ENCODE assay signal across 1 cellular context in genomic region chr19:4068058-4068966, GRCh38.
A peak's percentile ranks its signal among the peaks of the same experiment; 100 is the strongest.
TF ChIP-seq lines count a peak whose summit lies in the region.

No MANE protein-coding gene starts in this region.

TF ChIP-seq in HepG2, 621 proteins besides CTCF, POLR2A, EP300 and RAD21:
- TF ChIP-seq PAXIP1 (CRISPR knock-in tag; conservative IDR thresholded peaks at IDR 0.05) (0 out of 2 replicates have a peak, but pooled peaks have one; percentile 24), HMGA1 (CRISPR knock-in tag; conservative IDR thresholded peaks at IDR 0.05) (no peak), RXRB (CRISPR knock-in tag; IDR thresholded peaks at IDR 0.05; ENCODE audit: borderline replicate concordance) (0 out of 2 replicates have a peak, but pooled peaks have one; percentile 15), ZNF615 (CRISPR knock-in tag; IDR thresholded peaks at IDR 0.05; ENCODE audit: borderline replicate concordance) (no peak), ZSCAN20 (CRISPR knock-in tag; IDR thresholded peaks at IDR 0.05; ENCODE audit: borderline replicate concordance) (peak; percentile 90; the same call in 1 of the 2 replicates), SAP130 (CRISPR knock-in tag; IDR thresholded peaks at IDR 0.05; ENCODE audit: low read depth) (peak; percentile 10; the same call in 1 of the 2 replicates), RBM39 (IDR thresholded peaks at IDR 0.05; ENCODE audit: low read depth, low read length, poor library complexity, severe bottlenecking) (no peak), HDAC2 (CRISPR knock-in tag; IDR thresholded peaks at IDR 0.05) (0 out of 2 replicates have a peak, but pooled peaks have one; percentile 6), PITX1 (CRISPR knock-in tag; IDR thresholded peaks at IDR 0.05) (0 out of 2 replicates have a peak, but pooled peaks have one; percentile 25), KDM5B (CRISPR knock-in tag; IDR thresholded peaks at IDR 0.05; ENCODE audit: borderline replicate concordance) (0 out of 2 replicates have a peak, but pooled peaks have one; percentile 25)
